In genomic region chr2:224585205-224586088, GRCh38 we compare ENCODE assay signal across 8 cellular contexts. TPM values are rescaled to one million over a fixed set of nuclear protein-coding genes. Genes with fewer than 3 reads are reported as not detected.
DNase-seq lines count a peak whose midpoint lies in the region; ATAC-seq, FAIRE-seq and TF ChIP-seq lines count a peak whose summit lies in the region.

Gene CUL3, minus strand, starts transcription at chr2:224585363. Its CDS starts 354 bp downstream, at chr2:224585009.

- H3K4me3 ChIP-seq in OCI-LY7 (ENCODE audit: low read depth, low read length, poor library complexity, severe bottlenecking) = peak within 1 kb of the TSS; percentile 98
- H3K4me3 ChIP-seq in mononuclear cell (ENCODE audit: low read length) = peak within 1 kb of the TSS; percentile 85

- H3K4me1 ChIP-seq in OCI-LY7 (ENCODE audit: insufficient read depth, low read length, poor library complexity, severe bottlenecking) (peaks cover 51% of the 10 kb centered on the region), mononuclear cell (ENCODE audit: insufficient read depth, low read length) (peaks cover 32% of the 10 kb centered on the region)

- H4K20me1 ChIP-seq in OCI-LY7 (ENCODE audit: insufficient read depth, low read length) = peaks cover 30% of the 10 kb centered on the region

- BruUV-seq in OCI-LY7 (replicated peaks; lab: Mats Ljungman, UMichigan) = no TSS peak

- peak within 1 kb of the TSS; percentile 92 for H3K27ac ChIP-seq in OCI-LY7 (ENCODE audit: low read depth, low read length, poor library complexity, severe bottlenecking)

- TF ChIP-seq CTCF in D721Med (IDR thresholded peaks at IDR 0.05; ENCODE audit: insufficient read depth, missing control alignments) (no peak), OCI-LY7 (conservative IDR thresholded peaks at IDR 0.05; ENCODE audit: low read length) (no peak)

- DNase-seq in D721Med (ENCODE audit: insufficient read length, low spot score) (peak; percentile 43), HuH-7.5 (ENCODE audit: low spot score) (peak; percentile 90), OCI-LY7 (ENCODE audit: low spot score) (peak; percentile 98), activated T-cell treated with anti-CD3 and anti-CD28 coated beads for 1 hour (ENCODE audit: low read depth) (peak; percentile 100), epidermal melanocyte (ENCODE audit: insufficient read length, low spot score) (peak; percentile 91)
- peak; percentile 99 for DNase-seq in stimulated activated CD8-positive, alpha-beta memory T cell treated with anti-CD3 and anti-CD28 coated beads, Interleukin-4, amount 100 ng/mL, for 1 hour (ENCODE audit: low read depth in 2 of 2, low spot score in 1 of 2)

- peak within 1 kb of the TSS; percentile 65; the same call in 1 of the 2 replicates for H2AFZ ChIP-seq in OCI-LY7 (ENCODE audit: low read length)

- peak; percentile 75 for ATAC-seq in GM21526 (IDR thresholded peaks at IDR 0.05; ENCODE audit: low FRiP score, unreplicated experiment)

- no peaks in the 10 kb centered on the region for H3K9me2 ChIP-seq in OCI-LY7 (ENCODE audit: insufficient read depth, low read length)

- no peaks in the 10 kb centered on the region for H3K9me3 ChIP-seq in OCI-LY7 (ENCODE audit: low read length)
- H3K9me3 ChIP-seq in mononuclear cell (ENCODE audit: low read depth, low read length) = no peaks in the 10 kb centered on the region

- peaks cover 39% of the 10 kb centered on the region for H3K36me3 ChIP-seq in OCI-LY7 (ENCODE audit: insufficient read depth, low read length)

- H3K4me2 ChIP-seq in OCI-LY7 (ENCODE audit: low read length) = peak within 1 kb of the TSS; percentile 99

- intact Hi-C loops in OCI-LY7 (cut with micrococcal nuclease; ENCODE audit: unreplicated experiment) = loop anchor here (1.0 to 10.0 kb wide), 7 partner anchors 61 to 781 kb away; partner anchors contain the start of gene MRPL44

- H3K27me3 ChIP-seq in mononuclear cell (ENCODE audit: insufficient read depth, low read length) = no peaks in the 10 kb centered on the region

- peaks cover 61% of the 10 kb centered on the region for H3K79me2 ChIP-seq in OCI-LY7 (ENCODE audit: insufficient read depth, low read depth, low read length)

- POLR2A ChIA-PET in OCI-LY7 (lab: Charles Lee) = interaction anchor here (0.5 to 8.7 kb wide), 34 partner anchors 8 to 220 kb away, joined by 3 to 46 read pairs (median 6); no protein-coding TSS in a partner anchor

- no peak for FAIRE-seq in D721Med (lab: Jason Lieb, UNC)

- CTCF ChIA-PET in OCI-LY7 (lab: Charles Lee; ENCODE audit: unreplicated experiment) = interaction anchor here (0.8 kb wide), 1 partner anchor 17 kb away, joined by 3 read pairs; no protein-coding TSS in a partner anchor

RNA-seq across cellular contexts. Expression of gene CUL3, which starts in this region (rescaled TPM):
- 50.6 and 56.4 TPM in 2 replicates for total RNA-seq in OCI-LY7 (2014; rRNA removed; shearing (Covaris generic))
- total RNA-seq in OCI-LY7 (2022) = 142 and 155 TPM in 2 replicates
- total RNA-seq in mononuclear cell = 108 TPM

Comparison
In these comparisons a context has a peak if more than half of its experiments do, and no peak if none do; other contexts are left out.
1. Peak in every context shown above with its lines: DNase-seq, ATAC-seq, H3K4me3 ChIP-seq and H3K27ac ChIP-seq.
2. DNase-seq: peak in every context shown above with its lines; median percentile 100 in activated T-cell treated with anti-CD3 and anti-CD28 coated beads for 1 hour; 99 in stimulated activated CD8-positive, alpha-beta memory T cell treated with anti-CD3 and anti-CD28 coated beads, Interleukin-4, amount 100 ng/mL, for 1 hour; 98 in OCI-LY7; 91 in epidermal melanocyte; 90 in HuH-7.5; 43 in D721Med.